Comparison of ENCODE assay signal across 13 cellular contexts in genomic region chr9:136835162-136835931, GRCh38.
"Had no signal": no experiment of that assay in that cellular context is flagged by ENCODE, and none has a peak within 500 bp of the region (broad histone marks: within the 10 kb centered on the region; RNA-seq: fewer than 3 reads in every experiment).

No MANE protein-coding gene starts in this region.

- DNase-seq: activated effector memory CD4-positive, alpha-beta T cell treated with Interleukin-2 at 50 U/mL for 16 hours; activated T-cell treated with anti-CD3 and anti-CD28 coated beads, Interleukin-2, amount 50 U/mL, for 1 hour; amygdala; brain microvascular endothelial cell; endodermal cell; hypothalamus; left colon; stimulated activated CD4-positive, alpha-beta T cell treated with anti-CD3 and anti-CD28 coated beads, Interleukin-4, amount 100 ng/mL, for 4 hours; stomach had no signal

- H3K9me3 Mint-ChIP-seq: activated naive CD4-positive, alpha-beta T cell treated with anti-CD3 and anti-CD28 coated beads, Interleukin-2, amount 50 U/mL, for 24 hours; endodermal cell; memory B cell; nephron had no signal

- ATAC-seq: activated CD4-positive, CD25-positive, alpha-beta regulatory T cell treated with anti-CD3 and anti-CD28 coated beads, Interleukin-2, amount 50 U/mL, for 24 hours; left colon had no signal

- H3K4me3 Mint-ChIP-seq: activated naive CD4-positive, alpha-beta T cell treated with anti-CD3 and anti-CD28 coated beads, Interleukin-2, amount 50 U/mL, for 24 hours; endodermal cell; memory B cell; nephron had no signal

- H3K27me3 Mint-ChIP-seq: activated naive CD4-positive, alpha-beta T cell treated with anti-CD3 and anti-CD28 coated beads, Interleukin-2, amount 50 U/mL, for 24 hours; memory B cell had no signal

- H3K27ac Mint-ChIP-seq: activated naive CD4-positive, alpha-beta T cell treated with anti-CD3 and anti-CD28 coated beads, Interleukin-2, amount 50 U/mL, for 24 hours; endodermal cell; memory B cell; nephron had no signal

- H3K4me1 Mint-ChIP-seq: memory B cell had no signal
